ENCODE assay signal across 20 cellular contexts in the genomic region with DNA sequence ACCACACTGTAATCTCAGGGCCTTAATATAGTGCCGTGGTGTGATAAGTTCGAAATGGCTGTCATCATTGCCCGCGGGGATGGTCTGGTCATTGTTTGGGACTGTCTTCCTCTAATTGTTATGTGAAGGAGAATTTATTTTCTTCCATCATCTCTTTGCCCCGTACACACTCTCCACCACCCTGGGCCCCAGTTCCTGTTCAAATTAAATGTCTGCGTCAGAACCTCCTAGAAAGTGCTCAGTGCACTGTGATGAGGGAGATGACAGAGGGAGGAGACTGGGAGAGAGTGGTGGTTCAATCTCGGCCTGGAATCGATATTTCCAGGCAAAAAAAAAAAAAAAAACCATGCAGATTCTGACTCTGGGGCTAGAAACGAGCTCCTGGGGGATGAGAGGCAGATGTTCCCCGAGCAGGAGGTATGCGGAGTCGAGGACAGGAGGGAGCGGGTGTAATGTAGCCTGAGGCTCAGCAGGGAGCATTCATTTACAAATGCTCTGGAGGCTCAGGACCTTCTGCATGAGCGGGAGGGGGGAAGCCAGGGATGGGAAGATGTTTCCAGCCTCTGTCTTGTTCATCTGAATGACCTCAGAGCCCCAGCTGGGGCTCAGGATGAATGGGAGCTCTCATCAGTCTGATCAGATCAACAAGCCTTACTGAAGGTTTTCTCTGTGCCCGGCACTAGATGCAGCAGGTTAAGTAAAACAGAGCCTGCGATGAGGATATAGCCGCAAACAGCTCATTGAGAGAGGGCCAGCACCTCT.
DNase-seq lines count a peak whose midpoint lies in the region; TF ChIP-seq lines count a peak whose summit lies in the region.
"Had no signal": no experiment of that assay in that cellular context is flagged by ENCODE, and none has a peak within 500 bp of the region (broad histone marks: within the 10 kb centered on the region; RNA-seq: fewer than 3 reads in every experiment).

No MANE protein-coding gene starts in this region.

- POLR2A ChIA-PET in activated CD4-positive, alpha-beta memory T cell treated with anti-CD3 and anti-CD28 coated beads, Interleukin-2, amount 10 ng/mL, durations not matched to agents 7 days and 5 days (lab: Charles Lee) = no interaction called here

- H3K4me3 Mint-ChIP-seq in endodermal cell = no peak overlapping the region
- H3K4me3 Mint-ChIP-seq in activated CD4-positive, alpha-beta memory T cell treated with anti-CD3 and anti-CD28 coated beads, Interleukin-2, amount 10 ng/mL, durations not matched to agents 7 days and 5 days = no peak overlapping the region
- H3K4me3 Mint-ChIP-seq: activated CD8-positive, alpha-beta T cell treated with anti-CD3 and anti-CD28 coated beads, Interleukin-2, amount 10 ng/mL, durations not matched to agents 7 days and 5 days; activated T-helper 1 cell treated with anti-CD3 and anti-CD28 coated beads, Interleukin-12 subunit alpha, Interleukin-12 subunit beta, Interleukin-2, Interleukin-4 antibody, amounts not matched to agents 30 ng/mL and 10 ng/mL and 1 ng/mL, durations not matched to agents 14 hours and 24 hours and 36 hours; T-cell had no signal

- peaks cover under 1% of the 10 kb centered on the region for H3K27me3 ChIP-seq in endodermal cell (ENCODE audit: control insufficient read depth, insufficient read depth, low read length, poor library complexity, severe bottlenecking)
- no peaks in the 10 kb centered on the region; the same call in 1 of the 2 replicates for H3K27me3 ChIP-seq in SJCRH30
- H3K27me3 ChIP-seq: adrenal gland, Peyer's patch, thyroid gland had no signal

- H3K4me3 ChIP-seq in endodermal cell (ENCODE audit: low read length) = no peak overlapping the region
- H3K4me3 ChIP-seq in SJCRH30 = no peak overlapping the region
- H3K4me3 ChIP-seq: adrenal gland, Peyer's patch, thyroid gland had no signal

- CTCF ChIA-PET in activated CD4-positive, alpha-beta memory T cell treated with anti-CD3 and anti-CD28 coated beads, Interleukin-2, amount 10 ng/mL, durations not matched to agents 7 days and 5 days (lab: Charles Lee) = no interaction called here

- H3K27ac ChIP-seq in endodermal cell (ENCODE audit: low read depth, low read length) (peak overlapping the region; percentile 8), substantia nigra (ENCODE audit: low read depth, low read length, poor library complexity, severe bottlenecking) (peak overlapping the region; percentile 95), SJCRH30 (no peak overlapping the region)
- H3K27ac ChIP-seq: adrenal gland, Peyer's patch, thyroid gland, VCaP had no signal

- DNase-seq in NCI-H345 treated with DMSO at 0.1 percent for 48 hours (lab: John Stamatoyannopoulos, UW; ENCODE audit: unreplicated experiment) = peak; percentile 49
- DNase-seq in endodermal cell = peak; percentile 84
- peak; percentile 61 for DNase-seq in iPS-NIHi11 (ENCODE audit: low spot score)
- DNase-seq in substantia nigra (lab: John Stamatoyannopoulos, UW) = peak in 48 of 49 donors; percentile 4 to 93 (median 72)
- DNase-seq in stimulated activated CD4-positive, alpha-beta T cell treated with anti-CD3 and anti-CD28 coated beads, Interleukin-4, amount 100 ng/mL, for 24 hours = no peak
- DNase-seq in activated CD4-positive, alpha-beta memory T cell treated with anti-CD3 and anti-CD28 coated beads, Interleukin-2, amount 10 ng/mL, durations not matched to agents 7 days and 5 days = no peak
- DNase-seq in SJCRH30 = no peak
- DNase-seq: activated CD8-positive, alpha-beta T cell treated with anti-CD3 and anti-CD28 coated beads, Interleukin-2, amount 10 ng/mL, durations not matched to agents 7 days and 5 days; adrenal gland; cerebellar nuclear complex; kidney; NCI-H2029; NCI-H774; Peyer's patch; stimulated activated CD4-positive, alpha-beta T cell treated with anti-CD3 and anti-CD28 coated beads, Interleukin-4, amount 100 ng/mL, for 1 hour; stimulated activated CD8-positive, alpha-beta memory T cell treated with anti-CD3 and anti-CD28 coated beads, Interleukin-4, amount 100 ng/mL, for 48 hours; T-cell; thyroid gland had no signal

- peaks cover 7% of the 10 kb centered on the region for H3K4me1 Mint-ChIP-seq in endodermal cell
- no peaks in the 10 kb centered on the region for H3K4me1 Mint-ChIP-seq in activated CD4-positive, alpha-beta memory T cell treated with anti-CD3 and anti-CD28 coated beads, Interleukin-2, amount 10 ng/mL, durations not matched to agents 7 days and 5 days
- H3K4me1 Mint-ChIP-seq: T-cell had no signal

- no peaks in the 10 kb centered on the region for H3K9me3 Mint-ChIP-seq in endodermal cell
- no peaks in the 10 kb centered on the region for H3K9me3 Mint-ChIP-seq in activated CD4-positive, alpha-beta memory T cell treated with anti-CD3 and anti-CD28 coated beads, Interleukin-2, amount 10 ng/mL, durations not matched to agents 7 days and 5 days
- H3K9me3 Mint-ChIP-seq: activated T-helper 1 cell treated with anti-CD3 and anti-CD28 coated beads, Interleukin-12 subunit alpha, Interleukin-12 subunit beta, Interleukin-2, Interleukin-4 antibody, amounts not matched to agents 30 ng/mL and 10 ng/mL and 1 ng/mL, durations not matched to agents 14 hours and 24 hours and 36 hours had no signal

- H3K27me3 Mint-ChIP-seq in endodermal cell (ENCODE audit: insufficient read depth) = peaks cover 24% of the 10 kb centered on the region
- no peaks in the 10 kb centered on the region for H3K27me3 Mint-ChIP-seq in activated CD4-positive, alpha-beta memory T cell treated with anti-CD3 and anti-CD28 coated beads, Interleukin-2, amount 10 ng/mL, durations not matched to agents 7 days and 5 days

- no peaks in the 10 kb centered on the region for H3K36me3 Mint-ChIP-seq in endodermal cell (ENCODE audit: low read depth)
- no peaks in the 10 kb centered on the region for H3K36me3 Mint-ChIP-seq in activated CD4-positive, alpha-beta memory T cell treated with anti-CD3 and anti-CD28 coated beads, Interleukin-2, amount 10 ng/mL, durations not matched to agents 7 days and 5 days (ENCODE audit: low read depth)
- H3K36me3 Mint-ChIP-seq: T-cell had no signal

- no peak for TF ChIP-seq CTCF in endodermal cell (conservative IDR thresholded peaks at IDR 0.05)

- H3K9ac ChIP-seq in endodermal cell (ENCODE audit: extremely low read depth, low read length, poor library complexity, severe bottlenecking) = no peak overlapping the region

- no peak overlapping the region for H3K27ac Mint-ChIP-seq in endodermal cell
- no peak overlapping the region for H3K27ac Mint-ChIP-seq in activated CD4-positive, alpha-beta memory T cell treated with anti-CD3 and anti-CD28 coated beads, Interleukin-2, amount 10 ng/mL, durations not matched to agents 7 days and 5 days
- H3K27ac Mint-ChIP-seq: activated CD8-positive, alpha-beta T cell treated with anti-CD3 and anti-CD28 coated beads, Interleukin-2, amount 10 ng/mL, durations not matched to agents 7 days and 5 days; activated T-helper 1 cell treated with anti-CD3 and anti-CD28 coated beads, Interleukin-12 subunit alpha, Interleukin-12 subunit beta, Interleukin-2, Interleukin-4 antibody, amounts not matched to agents 30 ng/mL and 10 ng/mL and 1 ng/mL, durations not matched to agents 14 hours and 24 hours and 36 hours; T-cell had no signal

- whole genome bisulfite sequencing in endodermal cell (ENCODE audit: insufficient coverage in 1 of 2, insufficient read length in 1 of 2), 2 experiments = 29 to 57% methylated on average over 10 to 16 of the region's 17 CpGs

- H3K9me3 ChIP-seq in endodermal cell (ENCODE audit: control insufficient read depth, low read length) = no peaks in the 10 kb centered on the region
- no peaks in the 10 kb centered on the region for H3K9me3 ChIP-seq in SJCRH30 (replicated peaks)
- H3K9me3 ChIP-seq: adrenal gland, Peyer's patch, thyroid gland had no signal

- H3K4me1 ChIP-seq in endodermal cell (ENCODE audit: control insufficient read depth, insufficient read depth, low read length) (no peaks in the 10 kb centered on the region), SJCRH30 (no peaks in the 10 kb centered on the region)
- H3K4me1 ChIP-seq: adrenal gland, Peyer's patch, thyroid gland had no signal

- H3K36me3 ChIP-seq in endodermal cell (ENCODE audit: control insufficient read depth, insufficient read depth, low read length) (no peaks in the 10 kb centered on the region), SJCRH30 (no peaks in the 10 kb centered on the region)
- H3K36me3 ChIP-seq: adrenal gland, Peyer's patch, thyroid gland had no signal

Comparison
In these comparisons a context has a peak if more than half of its experiments do, and no peak if none do; other contexts are left out.
1. DNase-seq: peak in NCI-H345 treated with DMSO at 0.1 percent for 48 hours (single experiment), endodermal cell (single experiment), iPS-NIHi11 (single experiment) and substantia nigra (48 of 49); none in stimulated activated CD4-positive, alpha-beta T cell treated with anti-CD3 and anti-CD28 coated beads, Interleukin-4, amount 100 ng/mL, for 24 hours (single experiment), activated CD4-positive, alpha-beta memory T cell treated with anti-CD3 and anti-CD28 coated beads, Interleukin-2, amount 10 ng/mL, durations not matched to agents 7 days and 5 days (single experiment) and SJCRH30 (0 of 2).